10 cellular contexts compared by ENCODE assay signal in the genomic region with DNA sequence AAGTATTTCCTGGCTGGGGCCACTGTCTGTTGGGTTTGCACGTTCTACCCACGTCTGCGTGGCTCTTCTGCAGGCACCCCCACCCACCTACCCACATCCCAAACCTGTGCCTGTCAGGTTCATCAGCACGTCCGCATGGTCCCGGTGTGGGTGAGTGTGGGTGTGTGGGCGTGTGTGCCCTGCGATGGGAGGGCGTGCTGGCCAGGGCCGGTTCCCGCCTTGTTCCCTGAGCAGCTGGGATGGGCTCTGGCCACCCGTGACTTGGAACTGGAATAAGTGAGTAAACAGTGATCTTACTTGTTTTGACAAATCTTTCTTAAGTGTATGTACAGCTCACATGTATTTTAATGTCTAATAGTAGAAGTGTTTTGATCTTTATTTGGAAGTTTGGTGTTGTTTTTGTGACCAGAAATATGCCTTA. TPM values are rescaled to one million over a fixed set of nuclear protein-coding genes. Genes with fewer than 3 reads are reported as not detected.
DNase-seq lines count a peak whose midpoint lies in the region; ATAC-seq and TF ChIP-seq lines count a peak whose summit lies in the region.
"Had no signal": no experiment of that assay in that cellular context is flagged by ENCODE, and none has a peak within 500 bp of the region (broad histone marks: within the 10 kb centered on the region; RNA-seq: fewer than 3 reads in every experiment).

No MANE protein-coding gene starts in this region.

- intact Hi-C loops in CD4-positive, alpha-beta memory T cell (cut with micrococcal nuclease) = no loop called here

- TF ChIP-seq CTCF in hepatocyte (IDR thresholded peaks at IDR 0.05; ENCODE audit: poor library complexity) = no peak

- CTCF ChIA-PET in CD4-positive, alpha-beta memory T cell (lab: Charles Lee; ENCODE audit: partially characterized antibody) = no interaction called here

- H3K4me3 ChIP-seq in CD4-positive, alpha-beta memory T cell (ENCODE audit: low read length in 2 of 2) = no peak overlapping the region
- H3K4me3 ChIP-seq in hepatocyte (no peak overlapping the region), skeletal muscle satellite cell (ENCODE audit: low read length) (no peak overlapping the region)

- H3K27me3 Mint-ChIP-seq in CD4-positive, alpha-beta memory T cell = no peaks in the 10 kb centered on the region
- no peaks in the 10 kb centered on the region for H3K27me3 Mint-ChIP-seq in activated naive CD8-positive, alpha-beta T cell treated with anti-CD3 and anti-CD28 coated beads, Interleukin-2, amount 10 ng/mL, durations not matched to agents 7 days and 5 days

- DNase-seq in CD4-positive, alpha-beta memory T cell = peak in 1 of 5 donors; percentile 9
- DNase-seq in activated naive CD8-positive, alpha-beta T cell treated with anti-CD3 and anti-CD28 coated beads, Interleukin-2, amount 10 ng/mL, durations not matched to agents 7 days and 5 days = peak; percentile 41
- DNase-seq in hepatocyte (ENCODE audit: low spot score) (no peak), DMS53 treated with DMSO at 0.1 percent for 48 hours (lab: John Stamatoyannopoulos, UW; ENCODE audit: unreplicated experiment) (no peak), Ammon's horn (ENCODE audit: low spot score) (no peak), globus pallidus (ENCODE audit: low spot score) (no peak), NCI-H1092 (lab: John Stamatoyannopoulos, UW) (no peak)
- DNase-seq: central memory CD4-positive, alpha-beta T cell; NCI-H2227 treated with DMSO at 0.1 percent for 48 hours had no signal

- H3K36me3 ChIP-seq in CD4-positive, alpha-beta memory T cell (ENCODE audit: insufficient read depth, low read length) = no peaks in the 10 kb centered on the region
- no peaks in the 10 kb centered on the region for H3K36me3 ChIP-seq in hepatocyte (replicated peaks; ENCODE audit: insufficient read depth, low read depth)
- peaks cover 26% of the 10 kb centered on the region for H3K36me3 ChIP-seq in skeletal muscle satellite cell (ENCODE audit: insufficient read depth, low read length)

- H3K9me3 Mint-ChIP-seq in CD4-positive, alpha-beta memory T cell = peaks cover 0 to 2% (median 0%) of the 10 kb centered on the region in 8 donors
- H3K9me3 Mint-ChIP-seq in activated naive CD8-positive, alpha-beta T cell treated with anti-CD3 and anti-CD28 coated beads, Interleukin-2, amount 10 ng/mL, durations not matched to agents 7 days and 5 days = no peaks in the 10 kb centered on the region

- peak overlapping the region in 5 of 7 donors; percentile 11 to 74 (median 53) for H3K27ac Mint-ChIP-seq in CD4-positive, alpha-beta memory T cell
- peak overlapping the region; percentile 75 for H3K27ac Mint-ChIP-seq in activated naive CD8-positive, alpha-beta T cell treated with anti-CD3 and anti-CD28 coated beads, Interleukin-2, amount 10 ng/mL, durations not matched to agents 7 days and 5 days

- peak overlapping the region; percentile 77 for H3K9ac ChIP-seq in skeletal muscle satellite cell (ENCODE audit: low read depth, low read length)

- no peak overlapping the region for H2AFZ ChIP-seq in hepatocyte

- H3K27ac ChIP-seq in CD4-positive, alpha-beta memory T cell (ENCODE audit: low read depth, low read length) = no peak overlapping the region
- peak overlapping the region; percentile 70 for H3K27ac ChIP-seq in hepatocyte

- H3K4me1 Mint-ChIP-seq in CD4-positive, alpha-beta memory T cell = peaks cover 17 to 55% (median 36%) of the 10 kb centered on the region in 4 donors
- peaks cover 28% of the 10 kb centered on the region for H3K4me1 Mint-ChIP-seq in activated naive CD8-positive, alpha-beta T cell treated with anti-CD3 and anti-CD28 coated beads, Interleukin-2, amount 10 ng/mL, durations not matched to agents 7 days and 5 days

- WGBS in hepatocyte (ENCODE audit: low lambda C conversion rate, missing lambda C conversion rate) = 83% methylated on average over 12 of the region's 12 CpGs

- H3K27me3 ChIP-seq in CD4-positive, alpha-beta memory T cell (ENCODE audit: insufficient read depth, low read length) = no peaks in the 10 kb centered on the region
- H3K27me3 ChIP-seq in hepatocyte = no peaks in the 10 kb centered on the region
- no peaks in the 10 kb centered on the region for H3K27me3 ChIP-seq in skeletal muscle satellite cell (ENCODE audit: control insufficient read depth, insufficient read depth, low read length)

- H3K4me1 ChIP-seq in CD4-positive, alpha-beta memory T cell (ENCODE audit: insufficient read depth, low read length) = peaks cover 13% of the 10 kb centered on the region
- H3K4me1 ChIP-seq in hepatocyte (ENCODE audit: insufficient read depth) (peaks cover 28% of the 10 kb centered on the region), skeletal muscle satellite cell (ENCODE audit: control insufficient read depth, insufficient read depth, low read length) (peaks cover 78% of the 10 kb centered on the region)

- H4K20me1 ChIP-seq in hepatocyte (ENCODE audit: insufficient read depth, poor library complexity, severe bottlenecking) = no peaks in the 10 kb centered on the region

- no peaks in the 10 kb centered on the region for H3K9me3 ChIP-seq in CD4-positive, alpha-beta memory T cell (ENCODE audit: control insufficient read depth in 1 of 2, low read length in 2 of 2)
- H3K9me3 ChIP-seq in hepatocyte (ENCODE audit: low read depth) (no peaks in the 10 kb centered on the region), skeletal muscle satellite cell (replicated peaks; ENCODE audit: low read length) (no peaks in the 10 kb centered on the region)

- H3K4me2 ChIP-seq in hepatocyte = no peak overlapping the region
- H3K4me2 ChIP-seq in skeletal muscle satellite cell (ENCODE audit: low read length) = peak overlapping the region; percentile 24

- peak; percentile 70 for ATAC-seq in activated naive CD8-positive, alpha-beta T cell treated with anti-CD3 and anti-CD28 coated beads, Interleukin-2, amount 10 ng/mL, durations not matched to agents 7 days and 5 days (ENCODE audit: low read depth)

- H3K9me2 ChIP-seq in hepatocyte (replicated peaks; ENCODE audit: insufficient read depth) = no peaks in the 10 kb centered on the region

- H3K4me3 Mint-ChIP-seq in CD4-positive, alpha-beta memory T cell = no peak overlapping the region
- H3K4me3 Mint-ChIP-seq in activated naive CD8-positive, alpha-beta T cell treated with anti-CD3 and anti-CD28 coated beads, Interleukin-2, amount 10 ng/mL, durations not matched to agents 7 days and 5 days = peak overlapping the region; percentile 47

- H3K36me3 Mint-ChIP-seq in CD4-positive, alpha-beta memory T cell = peaks cover 0 to 7% of the 10 kb centered on the region in 2 donors
- peaks cover 4% of the 10 kb centered on the region for H3K36me3 Mint-ChIP-seq in activated naive CD8-positive, alpha-beta T cell treated with anti-CD3 and anti-CD28 coated beads, Interleukin-2, amount 10 ng/mL, durations not matched to agents 7 days and 5 days

- peaks cover 80% of the 10 kb centered on the region for H3K79me2 ChIP-seq in hepatocyte

- POLR2A ChIA-PET in CD4-positive, alpha-beta memory T cell (lab: Charles Lee; ENCODE audit: partially characterized antibody) = no interaction called here
- POLR2A ChIA-PET in activated naive CD8-positive, alpha-beta T cell treated with anti-CD3 and anti-CD28 coated beads, Interleukin-2, amount 10 ng/mL, durations not matched to agents 7 days and 5 days (lab: Charles Lee) = interaction anchor here (1.0 kb wide), 1 partner anchor 9 kb away, joined by 3 read pairs; no protein-coding TSS in a partner anchor

RNA-seq across cellular contexts. Expression of a gene that starts 20.4 kb away (rescaled TPM):
- 10 to 100 TPM; 45.8 to 51.0 TPM for total RNA-seq in CD4-positive, alpha-beta memory T cell
- 10 to 100 TPM; 10.6 to 18.8 TPM for polyA plus RNA-seq in CD4-positive, alpha-beta memory T cell
- total RNA-seq in activated naive CD8-positive, alpha-beta T cell treated with anti-CD3 and anti-CD28 coated beads, Interleukin-2, amount 10 ng/mL, durations not matched to agents 7 days and 5 days = 10 to 100 TPM; 59.5 to 63.2 TPM
- total RNA-seq in hepatocyte = 105 and 107 TPM in 2 replicates
- 30.1 and 39.1 TPM in 2 replicates for polyA plus RNA-seq in hepatocyte
- 162 and 224 TPM in 2 replicates for total RNA-seq in skeletal muscle satellite cell (2012; rRNA removed)
